In genomic region chr14:33791971-33792370, GRCh38 we compare ENCODE assay signal across 13 cellular contexts.
DNase-seq lines count a peak whose midpoint lies in the region; ATAC-seq, FAIRE-seq and TF ChIP-seq lines count a peak whose summit lies in the region.
"Had no signal": no experiment of that assay in that cellular context is flagged by ENCODE, and none has a peak within 500 bp of the region (broad histone marks: within the 10 kb centered on the region; RNA-seq: fewer than 3 reads in every experiment).

No MANE protein-coding gene starts in this region.

- no peak overlapping the region for H3K9ac ChIP-seq in kidney (ENCODE audit: low read length in 2 of 2)

- intact Hi-C loops in kidney (cut with DNase I) = loop anchor here (10.0 kb wide), 1 partner anchor 1217 kb away; no protein-coding TSS in a partner anchor

- in situ Hi-C loops in GM13976 (cut with MboI; ENCODE audit: low sequenced_read_pairs, unreplicated experiment) = loop anchor here (10.0 to 25.0 kb wide), 2 partner anchors 1080 to 1217 kb away; no protein-coding TSS in a partner anchor

- TF ChIP-seq CTCF in GM13976 (IDR thresholded peaks at IDR 0.05; ENCODE audit: borderline replicate concordance, control extremely low read depth, extremely low read depth, insufficient read depth, missing control alignments) = no peak
- no peak for TF ChIP-seq CTCF in kidney (IDR thresholded peaks at IDR 0.05; ENCODE audit: borderline replicate concordance, extremely low read depth, insufficient read depth)

- H3K36me3 Mint-ChIP-seq in T-helper 1 cell treated with Interleukin-12 subunit alpha and Interleukin-12 subunit beta and Interleukin-4 antibody, amounts not matched to agents 30 μg/mL and 1 μg/mL, for 36 hours (ENCODE audit: low read depth) = no peaks in the 10 kb centered on the region
- H3K36me3 Mint-ChIP-seq in stimulated activated naive B cell treated with anti-CD40 and anti-IgM and Interleukin-4, amounts not matched to agents 10 μg/mL and 1 μg/mL and 100 μg/mL, for 72 hours = no peaks in the 10 kb centered on the region
- H3K36me3 Mint-ChIP-seq: activated naive CD8-positive, alpha-beta T cell; naive B cell had no signal

- H3K27ac Mint-ChIP-seq in T-helper 1 cell treated with Interleukin-12 subunit alpha and Interleukin-12 subunit beta and Interleukin-4 antibody, amounts not matched to agents 30 μg/mL and 1 μg/mL, for 36 hours = peak overlapping the region; percentile 69
- H3K27ac Mint-ChIP-seq in stimulated activated naive B cell treated with anti-CD40 and anti-IgM and Interleukin-4, amounts not matched to agents 10 μg/mL and 1 μg/mL and 100 μg/mL, for 72 hours = no peak overlapping the region
- H3K27ac Mint-ChIP-seq: activated B cell treated with CpG ODN at 0.5 μM for 24 hours; activated naive CD8-positive, alpha-beta T cell had no signal

- peak overlapping the region; percentile 64 for H3K4me3 Mint-ChIP-seq in T-helper 1 cell treated with Interleukin-12 subunit alpha and Interleukin-12 subunit beta and Interleukin-4 antibody, amounts not matched to agents 30 μg/mL and 1 μg/mL, for 36 hours
- no peak overlapping the region for H3K4me3 Mint-ChIP-seq in stimulated activated naive B cell treated with anti-CD40 and anti-IgM and Interleukin-4, amounts not matched to agents 10 μg/mL and 1 μg/mL and 100 μg/mL, for 72 hours
- H3K4me3 Mint-ChIP-seq: activated B cell treated with CpG ODN at 0.5 μM for 24 hours had no signal

- H3K9me3 ChIP-seq in kidney (ENCODE audit: control insufficient read depth in 1 of 2, low read length in 2 of 2) = no peaks in the 10 kb centered on the region
- H3K9me3 ChIP-seq: BE2C, thoracic aorta had no signal

- H3K9me3 Mint-ChIP-seq in T-helper 1 cell treated with Interleukin-12 subunit alpha and Interleukin-12 subunit beta and Interleukin-4 antibody, amounts not matched to agents 30 μg/mL and 1 μg/mL, for 36 hours = no peaks in the 10 kb centered on the region
- no peaks in the 10 kb centered on the region for H3K9me3 Mint-ChIP-seq in stimulated activated naive B cell treated with anti-CD40 and anti-IgM and Interleukin-4, amounts not matched to agents 10 μg/mL and 1 μg/mL and 100 μg/mL, for 72 hours
- H3K9me3 Mint-ChIP-seq: activated B cell treated with CpG ODN at 0.5 μM for 24 hours, naive B cell had no signal

- no peak for FAIRE-seq in kidney (lab: Jason Lieb, UNC)

- DNase-seq in GM13976 (ENCODE audit: low spot score) = peak; percentile 36
- no peak for DNase-seq in NCI-H2081 (lab: John Stamatoyannopoulos, UW)
- DNase-seq in effector CD8-positive, alpha-beta T cell (lab: John Stamatoyannopoulos, UW) = no peak
- DNase-seq in kidney = no peak
- DNase-seq in stimulated activated naive B cell treated with anti-CD40 and anti-IgM and Interleukin-4, amounts not matched to agents 10 μg/mL and 1 μg/mL and 100 μg/mL, for 72 hours = no peak

- no peaks in the 10 kb centered on the region for H3K36me3 ChIP-seq in kidney (ENCODE audit: control insufficient read depth in 1 of 2, insufficient read depth in 2 of 2, low read length in 2 of 2)
- H3K36me3 ChIP-seq: BE2C, thoracic aorta had no signal

- peaks cover 55% of the 10 kb centered on the region for H3K27me3 Mint-ChIP-seq in T-helper 1 cell treated with Interleukin-12 subunit alpha and Interleukin-12 subunit beta and Interleukin-4 antibody, amounts not matched to agents 30 μg/mL and 1 μg/mL, for 36 hours (ENCODE audit: low read depth)
- H3K27me3 Mint-ChIP-seq in stimulated activated naive B cell treated with anti-CD40 and anti-IgM and Interleukin-4, amounts not matched to agents 10 μg/mL and 1 μg/mL and 100 μg/mL, for 72 hours = peaks cover 31 to 38% of the 10 kb centered on the region in 2 donors

- peaks cover 0 to 2% of the 10 kb centered on the region in 2 donors for H3K4me1 ChIP-seq in kidney (ENCODE audit: control insufficient read depth in 1 of 2, insufficient read depth in 1 of 2, low read depth in 1 of 2, low read length in 2 of 2)

- H3K4me1 Mint-ChIP-seq in T-helper 1 cell treated with Interleukin-12 subunit alpha and Interleukin-12 subunit beta and Interleukin-4 antibody, amounts not matched to agents 30 μg/mL and 1 μg/mL, for 36 hours (ENCODE audit: low read depth) = peaks cover 20% of the 10 kb centered on the region
- H3K4me1 Mint-ChIP-seq in stimulated activated naive B cell treated with anti-CD40 and anti-IgM and Interleukin-4, amounts not matched to agents 10 μg/mL and 1 μg/mL and 100 μg/mL, for 72 hours = peaks cover 11 to 14% of the 10 kb centered on the region in 2 donors

- no peak overlapping the region for H3K4me3 ChIP-seq in kidney (ENCODE audit: low read length in 2 of 2)

- ATAC-seq in GM19395 (IDR thresholded peaks at IDR 0.05; ENCODE audit: unreplicated experiment) = peak; percentile 73
- peak; percentile 67 for ATAC-seq in HG02884 (IDR thresholded peaks at IDR 0.05; ENCODE audit: unreplicated experiment)
- ATAC-seq in stimulated activated naive B cell treated with anti-CD40 and anti-IgM and Interleukin-4, amounts not matched to agents 10 μg/mL and 1 μg/mL and 100 μg/mL, for 72 hours (replicated peaks) = no peak

- H3K27ac ChIP-seq in kidney (ENCODE audit: low read depth in 2 of 2, low read length in 2 of 2) = no peak overlapping the region

Comparison
In these comparisons a context has a peak if more than half of its experiments do, and no peak if none do; other contexts are left out.
1. ATAC-seq: peak in GM19395 (single experiment) and HG02884 (single experiment); none in stimulated activated naive B cell treated with anti-CD40 and anti-IgM and Interleukin-4, amounts not matched to agents 10 μg/mL and 1 μg/mL and 100 μg/mL, for 72 hours (0 of 2).